ENCODE assay signal across 17 cellular contexts in genomic region chr13:80742027-80742426, GRCh38.
DNase-seq lines count a peak whose midpoint lies in the region; ATAC-seq and TF ChIP-seq lines count a peak whose summit lies in the region.
"Had no signal": no experiment of that assay in that cellular context is flagged by ENCODE, and none has a peak within 500 bp of the region (broad histone marks: within the 10 kb centered on the region; RNA-seq: fewer than 3 reads in every experiment).

No MANE protein-coding gene starts in this region.

- CTCF ChIA-PET in HEK293T (lab: Yijun Ruan, JAX): no interaction called here

- POLR2A ChIA-PET in HEK293T (lab: Yijun Ruan, JAX): no interaction called here

- no peak for DNase-seq in HEK293T (ENCODE audit: extremely low spot score)
- peak; percentile 8 for DNase-seq in NCI-H1436 (lab: John Stamatoyannopoulos, UW)
- peak; percentile 27 for DNase-seq in OCI-M1 (lab: John Stamatoyannopoulos, UW)
- DNase-seq in inferior parietal cortex (ENCODE audit: extremely low spot score): peak; percentile 28
- no peak for DNase-seq in GDM1 (lab: John Stamatoyannopoulos, UW)
- DNase-seq: activated CD4-positive, alpha-beta memory T cell treated with anti-CD3 and anti-CD28 coated beads for 36 hours; activated effector memory CD4-positive, alpha-beta T cell treated with anti-CD3 and anti-CD28 coated beads, Interleukin-2, amount 50 U/mL, for 16 hours; adrenal gland; hippocampal formation; Karpas-422; kidney; NCI-H146; NCI-H345; retina; upper lobe of left lung had no signal

- ATAC-seq in HG03469 (IDR thresholded peaks at IDR 0.05; ENCODE audit: unreplicated experiment) (no peak), GM21526 (IDR thresholded peaks at IDR 0.05; ENCODE audit: low FRiP score, unreplicated experiment) (no peak)

TF ChIP-seq in HEK293T, 16 proteins besides CTCF, POLR2A, EP300 and RAD21:
- TF ChIP-seq PKNOX1 (IDR thresholded peaks at IDR 0.05) (0 out of 2 replicates have a peak, but pooled peaks have one; percentile 33), FOXM1 (IDR thresholded peaks at IDR 0.05; ENCODE audit: borderline replicate concordance) (no peak)
TF ChIP-seq in HEK293T: peak in this region for 1.

Comparison
In these comparisons a context has a peak if more than half of its experiments do, and no peak if none do; other contexts are left out.
1. DNase-seq: peak in NCI-H1436 (single experiment), OCI-M1 (single experiment) and inferior parietal cortex (single experiment); none in HEK293T (single experiment) and GDM1 (single experiment).